ENCODE assay signal across 11 cellular contexts in genomic region chr4:101258782-101259353, GRCh38.
A peak's percentile ranks its signal among the peaks of the same experiment; 100 is the strongest.
DNase-seq lines count a peak whose midpoint lies in the region; ATAC-seq and TF ChIP-seq lines count a peak whose summit lies in the region.
"Had no signal": no experiment of that assay in that cellular context is flagged by ENCODE, and none has a peak within 500 bp of the region (broad histone marks: within the 10 kb centered on the region; RNA-seq: fewer than 3 reads in every experiment).

No MANE protein-coding gene starts in this region.

- TF ChIP-seq POLR2A in suprapubic skin (IDR thresholded peaks at IDR 0.05), result no peak

- CTCF ChIA-PET in activated CD8-positive, alpha-beta memory T cell treated with anti-CD3 and anti-CD28 coated beads, Interleukin-2, amount 10 ng/mL, durations not matched to agents 7 days and 5 days (lab: Charles Lee), result interaction anchor here (1.3 kb wide), 1 partner anchor 16 kb away, joined by 4 read pairs; no protein-coding TSS in a partner anchor
- CTCF ChIA-PET in activated B cell treated with CpG ODN at 0.5 μM for 24 hours (lab: Charles Lee), result interaction anchor here (0.9 kb wide), 1 partner anchor 90 kb away, joined by 3 read pairs; no protein-coding TSS in a partner anchor

- no peaks in the 10 kb centered on the region for H3K36me3 ChIP-seq in suprapubic skin

- TF ChIP-seq CTCF in activated B cell treated with CpG ODN at 0.5 μM for 24 hours (IDR thresholded peaks at IDR 0.05) (no peak), suprapubic skin (IDR thresholded peaks at IDR 0.05) (no peak)

- H3K27ac ChIP-seq in suprapubic skin, result no peak overlapping the region

- H3K36me3 Mint-ChIP-seq in activated CD8-positive, alpha-beta memory T cell treated with anti-CD3 and anti-CD28 coated beads, Interleukin-2, amount 10 ng/mL, durations not matched to agents 7 days and 5 days, result peaks cover 1% of the 10 kb centered on the region
- no peaks in the 10 kb centered on the region for H3K36me3 Mint-ChIP-seq in activated B cell treated with CpG ODN at 0.5 μM for 24 hours (ENCODE audit: low read depth)
- no peaks in the 10 kb centered on the region for H3K36me3 Mint-ChIP-seq in stimulated activated effector memory CD8-positive, alpha-beta T cell treated with anti-CD3 and anti-CD28 coated beads, Interleukin-12 subunit alpha, Interleukin-12 subunit beta, amount 100 ng/mL, for 72 hours

- H3K27me3 Mint-ChIP-seq in activated CD8-positive, alpha-beta memory T cell treated with anti-CD3 and anti-CD28 coated beads, Interleukin-2, amount 10 ng/mL, durations not matched to agents 7 days and 5 days, result no peaks in the 10 kb centered on the region
- no peaks in the 10 kb centered on the region for H3K27me3 Mint-ChIP-seq in activated B cell treated with CpG ODN at 0.5 μM for 24 hours

- H3K4me3 Mint-ChIP-seq in activated CD8-positive, alpha-beta memory T cell treated with anti-CD3 and anti-CD28 coated beads, Interleukin-2, amount 10 ng/mL, durations not matched to agents 7 days and 5 days, result no peak overlapping the region
- H3K4me3 Mint-ChIP-seq in activated B cell treated with CpG ODN at 0.5 μM for 24 hours, result peak overlapping the region; percentile 55
- no peak overlapping the region for H3K4me3 Mint-ChIP-seq in stimulated activated effector memory CD8-positive, alpha-beta T cell treated with anti-CD3 and anti-CD28 coated beads, Interleukin-12 subunit alpha, Interleukin-12 subunit beta, amount 100 ng/mL, for 72 hours
- H3K4me3 Mint-ChIP-seq: H9 had no signal

- no peak for TF ChIP-seq EP300 in suprapubic skin (IDR thresholded peaks at IDR 0.05)

- H3K27ac Mint-ChIP-seq in activated CD8-positive, alpha-beta memory T cell treated with anti-CD3 and anti-CD28 coated beads, Interleukin-2, amount 10 ng/mL, durations not matched to agents 7 days and 5 days, result peak overlapping the region; percentile 17
- peak overlapping the region; percentile 81 for H3K27ac Mint-ChIP-seq in activated B cell treated with CpG ODN at 0.5 μM for 24 hours
- H3K27ac Mint-ChIP-seq in stimulated activated effector memory CD8-positive, alpha-beta T cell treated with anti-CD3 and anti-CD28 coated beads, Interleukin-12 subunit alpha, Interleukin-12 subunit beta, amount 100 ng/mL, for 72 hours, result peak overlapping the region; percentile 23

- H3K9me3 Mint-ChIP-seq in activated CD8-positive, alpha-beta memory T cell treated with anti-CD3 and anti-CD28 coated beads, Interleukin-2, amount 10 ng/mL, durations not matched to agents 7 days and 5 days (ENCODE audit: low read depth), result no peaks in the 10 kb centered on the region
- no peaks in the 10 kb centered on the region for H3K9me3 Mint-ChIP-seq in activated B cell treated with CpG ODN at 0.5 μM for 24 hours
- H3K9me3 Mint-ChIP-seq in stimulated activated effector memory CD8-positive, alpha-beta T cell treated with anti-CD3 and anti-CD28 coated beads, Interleukin-12 subunit alpha, Interleukin-12 subunit beta, amount 100 ng/mL, for 72 hours, result no peaks in the 10 kb centered on the region
- H3K9me3 Mint-ChIP-seq: H9 had no signal

- intact Hi-C loops in activated B cell treated with CpG ODN at 0.5 μM for 24 hours (cut with micrococcal nuclease), result loop anchor here (2.0 kb wide), 1 partner anchor 16 kb away; no protein-coding TSS in a partner anchor

- no peak overlapping the region for H3K4me3 ChIP-seq in suprapubic skin

- POLR2A ChIA-PET in activated B cell treated with CpG ODN at 0.5 μM for 24 hours (lab: Charles Lee), result interaction anchor here (0.6 to 1.0 kb wide), 2 partner anchors 11 to 37 kb away, joined by 3 to 7 read pairs; no protein-coding TSS in a partner anchor

- peaks cover 20% of the 10 kb centered on the region for H3K4me1 ChIP-seq in suprapubic skin

- WGBS in suprapubic skin, result 61% methylated on average over 3 of the region's 3 CpGs

- no peak for ATAC-seq in activated CD8-positive, alpha-beta memory T cell treated with anti-CD3 and anti-CD28 coated beads, Interleukin-2, amount 10 ng/mL, durations not matched to agents 7 days and 5 days
- peak; percentile 60 for ATAC-seq in activated B cell treated with CpG ODN at 0.5 μM for 24 hours (ENCODE audit: low read depth)
- peak; percentile 63 for ATAC-seq in stimulated activated effector memory CD8-positive, alpha-beta T cell treated with anti-CD3 and anti-CD28 coated beads, Interleukin-12 subunit alpha, Interleukin-12 subunit beta, amount 100 ng/mL, for 72 hours
- ATAC-seq in GM19395 (IDR thresholded peaks at IDR 0.05; ENCODE audit: unreplicated experiment), result no peak

- H3K27me3 ChIP-seq in suprapubic skin, result no peaks in the 10 kb centered on the region

- H3K4me1 Mint-ChIP-seq in activated CD8-positive, alpha-beta memory T cell treated with anti-CD3 and anti-CD28 coated beads, Interleukin-2, amount 10 ng/mL, durations not matched to agents 7 days and 5 days, result peaks cover 25% of the 10 kb centered on the region
- H3K4me1 Mint-ChIP-seq in activated B cell treated with CpG ODN at 0.5 μM for 24 hours, result peaks cover 90% of the 10 kb centered on the region
- peaks cover 44% of the 10 kb centered on the region for H3K4me1 Mint-ChIP-seq in stimulated activated effector memory CD8-positive, alpha-beta T cell treated with anti-CD3 and anti-CD28 coated beads, Interleukin-12 subunit alpha, Interleukin-12 subunit beta, amount 100 ng/mL, for 72 hours

- DNase-seq in activated CD8-positive, alpha-beta memory T cell treated with anti-CD3 and anti-CD28 coated beads, Interleukin-2, amount 10 ng/mL, durations not matched to agents 7 days and 5 days, result no peak
- no peak for DNase-seq in activated CD8-positive, alpha-beta memory T cell treated with anti-CD3 and anti-CD28 coated beads, Interleukin-2, amount 50 U/mL, for 48 hours
- DNase-seq in HUDEP-2 (lab: John Stamatoyannopoulos, UW; ENCODE audit: unreplicated experiment in 76 of 76), result peak in 65 of 76 experiments; percentile 1 to 75 (median 37)
- DNase-seq in activated B cell treated with CpG ODN at 0.5 μM for 24 hours, result no peak
- no peak for DNase-seq in stimulated activated effector memory CD8-positive, alpha-beta T cell treated with anti-CD3 and anti-CD28 coated beads, Interleukin-12 subunit alpha, Interleukin-12 subunit beta, amount 100 ng/mL, for 72 hours (ENCODE audit: low spot score in 2 of 2)
- DNase-seq in suprapubic skin (ENCODE audit: low spot score in 2 of 2), result no peak
- no peak for DNase-seq in activated CD4-positive, CD25-positive, alpha-beta regulatory T cell (lab: John Stamatoyannopoulos, UW)
- DNase-seq: H9, NCI-H524, retina had no signal

- H3K9me3 ChIP-seq in suprapubic skin, result no peaks in the 10 kb centered on the region

Comparison
In these comparisons a context has a peak if more than half of its experiments do, and no peak if none do; other contexts are left out.
1. ATAC-seq: peak in activated B cell treated with CpG ODN at 0.5 μM for 24 hours (single experiment) and stimulated activated effector memory CD8-positive, alpha-beta T cell treated with anti-CD3 and anti-CD28 coated beads, Interleukin-12 subunit alpha, Interleukin-12 subunit beta, amount 100 ng/mL, for 72 hours (single experiment); none in activated CD8-positive, alpha-beta memory T cell treated with anti-CD3 and anti-CD28 coated beads, Interleukin-2, amount 10 ng/mL, durations not matched to agents 7 days and 5 days (single experiment) and GM19395 (single experiment).
2. DNase-seq: peak in HUDEP-2 (65 of 76); none in activated CD8-positive, alpha-beta memory T cell treated with anti-CD3 and anti-CD28 coated beads, Interleukin-2, amount 10 ng/mL, durations not matched to agents 7 days and 5 days (single experiment), activated CD8-positive, alpha-beta memory T cell treated with anti-CD3 and anti-CD28 coated beads, Interleukin-2, amount 50 U/mL, for 48 hours (single experiment), activated B cell treated with CpG ODN at 0.5 μM for 24 hours (single experiment), stimulated activated effector memory CD8-positive, alpha-beta T cell treated with anti-CD3 and anti-CD28 coated beads, Interleukin-12 subunit alpha, Interleukin-12 subunit beta, amount 100 ng/mL, for 72 hours (0 of 2), suprapubic skin (0 of 2) and activated CD4-positive, CD25-positive, alpha-beta regulatory T cell (0 of 4).
3. H3K27ac Mint-ChIP-seq: peak in every context shown above with its lines; median percentile 81 in activated B cell treated with CpG ODN at 0.5 μM for 24 hours; 23 in stimulated activated effector memory CD8-positive, alpha-beta T cell treated with anti-CD3 and anti-CD28 coated beads, Interleukin-12 subunit alpha, Interleukin-12 subunit beta, amount 100 ng/mL, for 72 hours; 17 in activated CD8-positive, alpha-beta memory T cell treated with anti-CD3 and anti-CD28 coated beads, Interleukin-2, amount 10 ng/mL, durations not matched to agents 7 days and 5 days.